In the genomic region with DNA sequence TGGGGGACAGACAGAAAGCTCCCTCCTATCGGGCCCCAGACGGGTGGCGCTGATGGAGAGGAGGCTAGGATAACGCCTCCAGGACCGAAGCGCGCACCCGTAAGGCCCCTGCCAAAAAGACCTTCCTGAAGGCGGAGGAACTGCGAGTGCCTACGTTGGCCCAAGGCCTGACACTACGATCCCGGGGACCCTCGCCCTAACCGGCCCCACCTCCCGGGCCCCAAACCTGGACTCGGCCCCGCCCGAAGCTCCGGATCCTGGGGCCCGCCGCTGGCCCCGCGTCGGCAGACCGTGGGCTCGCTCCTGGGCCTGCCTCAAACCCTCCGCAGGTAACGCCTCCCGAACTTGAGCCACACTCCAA, we compare ENCODE assay signal across 9 cellular contexts. TPM values are rescaled to one million over a fixed set of nuclear protein-coding genes. Genes with fewer than 3 reads are reported as not detected.
A peak's percentile ranks its signal among the peaks of the same experiment; 100 is the strongest.
DNase-seq lines count a peak whose midpoint lies in the region; ATAC-seq and TF ChIP-seq lines count a peak whose summit lies in the region.
"Not testable (repeated sequence)": the region's sequence is repeated elsewhere in the genome, so short reads cannot be mapped to it uniquely, and the experiment has no call there.
"Had no signal": no experiment of that assay in that cellular context is flagged by ENCODE, and none has a peak within 500 bp of the region (broad histone marks: within the 10 kb centered on the region; RNA-seq: fewer than 3 reads in every experiment).

No MANE protein-coding gene starts in this region.

- H3K9me3 Mint-ChIP-seq in GM23338; activated T-helper 1 cell treated with anti-CD3 and anti-CD28 coated beads, Interleukin-12 subunit alpha, Interleukin-12 subunit beta, Interleukin-2, Interleukin-4 antibody, amounts not matched to agents 30 ng/mL and 10 ng/mL and 1 ng/mL, durations not matched to agents 14 hours and 24 hours and 36 hours: not testable (repeated sequence)

- CTCF ChIA-PET in OCI-LY7 (lab: Charles Lee; ENCODE audit: unreplicated experiment) = not testable (repeated sequence)

- H4K20me1 ChIP-seq in GM23338 (replicated peaks; ENCODE audit: insufficient read depth); OCI-LY7 (ENCODE audit: insufficient read depth, low read length): not testable (repeated sequence)

- H3F3A ChIP-seq in GM23338 (replicated peaks; ENCODE audit: low read depth) = not testable (repeated sequence)

- 0% methylated on average over 30 of the region's 30 CpGs for whole genome bisulfite sequencing in heart right ventricle, 2 donors

- H3K9me2 ChIP-seq in GM23338 (ENCODE audit: insufficient read depth); OCI-LY7 (ENCODE audit: insufficient read depth, low read length): not testable (repeated sequence)

- peak; percentile 7 for DNase-seq in ACHN
- peak; percentile 47 for DNase-seq in GM23338 (ENCODE audit: low spot score)
- peak; percentile 18 for DNase-seq in OCI-LY7 (ENCODE audit: low spot score)
- not testable (repeated sequence) for DNase-seq in activated T-helper 1 cell treated with anti-CD3 and anti-CD28 coated beads, Interleukin-12 subunit alpha, Interleukin-12 subunit beta, Interleukin-2, Interleukin-4 antibody, amounts not matched to agents 30 ng/mL and 10 ng/mL and 1 ng/mL, durations not matched to agents 14 hours and 24 hours and 36 hours (ENCODE audit: low spot score); colonic mucosa; heart right ventricle; mucosa of descending colon; skeletal muscle cell (ENCODE audit: low read depth)

- H3K4me1 ChIP-seq in GM23338 (ENCODE audit: insufficient read depth); colonic mucosa; mucosa of descending colon (ENCODE audit: low read depth): not testable (repeated sequence)
- H3K4me1 ChIP-seq in OCI-LY7 (ENCODE audit: insufficient read depth, low read length, poor library complexity, severe bottlenecking) (peaks cover 23% of the 10 kb centered on the region), heart right ventricle (peaks cover 0 to 17% (median 8%) of the 10 kb centered on the region in 9 donors)

- H3K9me3 ChIP-seq in OCI-LY7 (ENCODE audit: low read length); colonic mucosa; heart right ventricle; mucosa of descending colon: not testable (repeated sequence)

- not testable (repeated sequence) for H3K27ac Mint-ChIP-seq in GM23338
- peak overlapping the region; percentile 83 for H3K27ac Mint-ChIP-seq in activated T-helper 1 cell treated with anti-CD3 and anti-CD28 coated beads, Interleukin-12 subunit alpha, Interleukin-12 subunit beta, Interleukin-2, Interleukin-4 antibody, amounts not matched to agents 30 ng/mL and 10 ng/mL and 1 ng/mL, durations not matched to agents 14 hours and 24 hours and 36 hours

- H3K4me2 ChIP-seq in GM23338 = peak overlapping the region; percentile 92
- H3K4me2 ChIP-seq in OCI-LY7 (ENCODE audit: low read length) = peak overlapping the region; percentile 56

- H3K27ac ChIP-seq in GM23338 (ENCODE audit: low read depth); OCI-LY7 (ENCODE audit: low read depth, low read length, poor library complexity, severe bottlenecking): not testable (repeated sequence)
- H3K27ac ChIP-seq in colonic mucosa = peak overlapping the region; percentile 90
- H3K27ac ChIP-seq in heart right ventricle = peak overlapping the region; percentile 30 to 93 (median 87)

- ATAC-seq in GM23338, heart right ventricle, mucosa of descending colon: not testable (repeated sequence)

- peak overlapping the region; percentile 88 for H3K4me3 Mint-ChIP-seq in GM23338
- peak overlapping the region; percentile 86 for H3K4me3 Mint-ChIP-seq in activated T-helper 1 cell treated with anti-CD3 and anti-CD28 coated beads, Interleukin-12 subunit alpha, Interleukin-12 subunit beta, Interleukin-2, Interleukin-4 antibody, amounts not matched to agents 30 ng/mL and 10 ng/mL and 1 ng/mL, durations not matched to agents 14 hours and 24 hours and 36 hours

- not testable (repeated sequence) for H3K36me3 Mint-ChIP-seq in GM23338 (ENCODE audit: low read depth); activated T-helper 1 cell treated with anti-CD3 and anti-CD28 coated beads, Interleukin-12 subunit alpha, Interleukin-12 subunit beta, Interleukin-2, Interleukin-4 antibody, amounts not matched to agents 30 ng/mL and 10 ng/mL and 1 ng/mL, durations not matched to agents 14 hours and 24 hours and 36 hours (ENCODE audit: low read depth)

- not testable (repeated sequence) for H3K27me3 ChIP-seq in GM23338 (ENCODE audit: insufficient read depth); colonic mucosa; heart right ventricle

- H3K27me3 Mint-ChIP-seq in GM23338 (ENCODE audit: insufficient read depth, low read depth, poor library complexity) = peaks cover 11% of the 10 kb centered on the region
- not testable (repeated sequence) for H3K27me3 Mint-ChIP-seq in activated T-helper 1 cell treated with anti-CD3 and anti-CD28 coated beads, Interleukin-12 subunit alpha, Interleukin-12 subunit beta, Interleukin-2, Interleukin-4 antibody, amounts not matched to agents 30 ng/mL and 10 ng/mL and 1 ng/mL, durations not matched to agents 14 hours and 24 hours and 36 hours (ENCODE audit: insufficient read depth)

- peak overlapping the region; percentile 75 for H3K4me3 ChIP-seq in GM23338
- H3K4me3 ChIP-seq in OCI-LY7 (ENCODE audit: low read depth, low read length, poor library complexity, severe bottlenecking) = peak overlapping the region; percentile 72
- peak overlapping the region; percentile 65 for H3K4me3 ChIP-seq in colonic mucosa
- H3K4me3 ChIP-seq in heart right ventricle = peak overlapping the region; percentile 46 to 97 (median 76)
- H3K4me3 ChIP-seq in mucosa of descending colon = peak overlapping the region; percentile 56
- peak overlapping the region; percentile 58 for H3K4me3 ChIP-seq in skeletal muscle cell (ENCODE audit: low read depth, low read length)

- not testable (repeated sequence) for H3K36me3 ChIP-seq in GM23338 (ENCODE audit: insufficient read depth); OCI-LY7 (ENCODE audit: insufficient read depth, low read length); colonic mucosa; heart right ventricle; mucosa of descending colon (ENCODE audit: low read depth)

- in situ Hi-C loops in ACHN (cut with HindIII; ENCODE audit: low pct_ligation_motif_present, low pct_unique_long_range_greater_than_20kb, low sequenced_read_pairs) = not testable (repeated sequence)

- intact Hi-C loops in OCI-LY7 (cut with micrococcal nuclease; ENCODE audit: unreplicated experiment) = loop anchor here (5.0 kb wide), 2 partner anchors 148 to 323 kb away; no protein-coding TSS in a partner anchor
- intact Hi-C loops in activated T-helper 1 cell treated with anti-CD3 and anti-CD28 coated beads, Interleukin-12 subunit alpha, Interleukin-12 subunit beta, Interleukin-2, Interleukin-4 antibody, amounts not matched to agents 30 ng/mL and 10 ng/mL and 1 ng/mL, durations not matched to agents 14 hours and 24 hours and 36 hours (cut with micrococcal nuclease) = loop anchor here (5.0 to 10.0 kb wide), 4 partner anchors 151 to 1759 kb away; a partner anchor contains a TSS
- intact Hi-C loops in colonic mucosa (cut with DNase I) = loop anchor here (10.0 kb wide), 1 partner anchor 151 kb away; no protein-coding TSS in a partner anchor
- intact Hi-C loops in heart right ventricle (cut with DNase I) = loop anchor here in 2 of 10 donors (2.0 to 10.0 kb wide), 2 partner anchors 151 to 321 kb away; a partner anchor contains a TSS
- intact Hi-C loops in mucosa of descending colon (cut with DNase I, micrococcal nuclease) = not testable (repeated sequence)

- H3K4me1 Mint-ChIP-seq in GM23338 = peaks cover 12% of the 10 kb centered on the region; the same call in 2 of the 3 replicates
- peaks cover 24% of the 10 kb centered on the region for H3K4me1 Mint-ChIP-seq in activated T-helper 1 cell treated with anti-CD3 and anti-CD28 coated beads, Interleukin-12 subunit alpha, Interleukin-12 subunit beta, Interleukin-2, Interleukin-4 antibody, amounts not matched to agents 30 ng/mL and 10 ng/mL and 1 ng/mL, durations not matched to agents 14 hours and 24 hours and 36 hours (ENCODE audit: low read depth)

- not testable (repeated sequence) for TF ChIP-seq CTCF in GM23338 (conservative IDR thresholded peaks at IDR 0.05; ENCODE audit: low read depth in 2 of 2); OCI-LY7 (conservative IDR thresholded peaks at IDR 0.05; ENCODE audit: low read length); colonic mucosa (IDR thresholded peaks at IDR 0.05); heart right ventricle (IDR thresholded peaks at IDR 0.05); mucosa of descending colon (IDR thresholded peaks at IDR 0.05)

- POLR2A ChIA-PET in OCI-LY7 (lab: Charles Lee) = not testable (repeated sequence)

- H2AFZ ChIP-seq in GM23338 = peak overlapping the region; percentile 56; the same call in 1 of the 2 replicates
- H2AFZ ChIP-seq in OCI-LY7 (ENCODE audit: low read length) = not testable (repeated sequence)

- BruUV-seq in OCI-LY7 (replicated peaks; lab: Mats Ljungman, UMichigan) = not testable (repeated sequence)

- H3K79me2 ChIP-seq in GM23338 (replicated peaks; ENCODE audit: insufficient read depth); OCI-LY7 (ENCODE audit: insufficient read depth, low read depth, low read length): not testable (repeated sequence)

- peak overlapping the region; percentile 71 to 74 for H3K9ac ChIP-seq in colonic mucosa (ENCODE audit: low read depth in 2 of 2, low read length in 2 of 2)

TF ChIP-seq in GM23338, 12 proteins besides CTCF, POLR2A, EP300 and RAD21:
- TF ChIP-seq POLR2AphosphoS5 (IDR thresholded peaks at IDR 0.05; ENCODE audit: low read depth) = peak; percentile 35; the same call in 1 of the 2 replicates

RNA-seq across cellular contexts. Expression of a gene that starts 53.6 kb away (rescaled TPM):
- not detected in 2 replicates for total RNA-seq in GM23338 (2014; rRNA removed; shearing (Covaris generic))
- polyA plus RNA-seq in GM23338 (2016; fragmentation: Nextera tagmentation; extraction: Ambion mirVana) (0.43 TPM in 1 of 2 replicates, not detected in the other), heart right ventricle (1 to 10 TPM; 1.5 to 3.7 TPM)
- not detected in 2 replicates for total RNA-seq in OCI-LY7 (2014; rRNA removed; shearing (Covaris generic))
- total RNA-seq in OCI-LY7 (2022) (not detected in 2 replicates), colonic mucosa (not detected), heart right ventricle (1 to 10 TPM; 1.2 to 4.7 (median 3.2) TPM), mucosa of descending colon (under 1 TPM in 1 of 3 donors, not detected in 2; 0.22 TPM)
- not detected in 2 replicates for total RNA-seq in activated T-helper 1 cell treated with anti-CD3 and anti-CD28 coated beads, Interleukin-12 subunit alpha, Interleukin-12 subunit beta, Interleukin-2, Interleukin-4 antibody, amounts not matched to agents 30 ng/mL and 10 ng/mL and 1 ng/mL, durations not matched to agents 14 hours and 24 hours and 36 hours
- total RNA-seq: myocyte had no signal
